ENCODE assay signal across 15 cellular contexts in genomic region chr4:145735777-145736176, GRCh38. TPM values are rescaled to one million over a fixed set of nuclear protein-coding genes. Genes with fewer than 3 reads are reported as not detected.
DNase-seq lines count a peak whose midpoint lies in the region; ATAC-seq and TF ChIP-seq lines count a peak whose summit lies in the region.
"Had no signal": no experiment of that assay in that cellular context is flagged by ENCODE, and none has a peak within 500 bp of the region (broad histone marks: within the 10 kb centered on the region; RNA-seq: fewer than 3 reads in every experiment).

No MANE protein-coding gene starts in this region.

- H3K4me1 Mint-ChIP-seq in activated T-helper 1 cell treated with anti-CD3 and anti-CD28 coated beads, Interleukin-12 subunit alpha, Interleukin-12 subunit beta, Interleukin-2, Interleukin-4 antibody, amounts not matched to agents 30 ng/mL and 10 ng/mL and 1 ng/mL, durations not matched to agents 14 hours and 24 hours and 36 hours (ENCODE audit: low read depth), result peaks cover 10% of the 10 kb centered on the region

- TF ChIP-seq POLR2A in body of pancreas (IDR thresholded peaks at IDR 0.05), result no peak

- H3K9ac ChIP-seq in mesendoderm (ENCODE audit: low read length) (no peak overlapping the region), stomach smooth muscle (ENCODE audit: low read length in 2 of 2) (peak overlapping the region in 1 of 2 donors; percentile 86)

- H4K5ac ChIP-seq in mesendoderm (ENCODE audit: low read length), result no peak overlapping the region

- no peak overlapping the region for H3K4me3 Mint-ChIP-seq in activated T-helper 1 cell treated with anti-CD3 and anti-CD28 coated beads, Interleukin-12 subunit alpha, Interleukin-12 subunit beta, Interleukin-2, Interleukin-4 antibody, amounts not matched to agents 30 ng/mL and 10 ng/mL and 1 ng/mL, durations not matched to agents 14 hours and 24 hours and 36 hours
- H3K4me3 Mint-ChIP-seq: activated naive CD8-positive, alpha-beta T cell treated with anti-CD3 and anti-CD28 coated beads for 36 hours had no signal

- H3K4me3 ChIP-seq in body of pancreas, result no peak overlapping the region
- no peak overlapping the region for H3K4me3 ChIP-seq in mesendoderm (ENCODE audit: low read length)
- H3K4me3 ChIP-seq in stomach smooth muscle (ENCODE audit: low read length in 2 of 2), result no peak overlapping the region
- H3K4me3 ChIP-seq: mucosa of descending colon had no signal

- H3K27ac ChIP-seq in body of pancreas (peak overlapping the region in 3 of 4 donors; percentile 94 to 99 (median 98)), mesendoderm (ENCODE audit: low read depth, low read length) (peak overlapping the region; percentile 1), stomach smooth muscle (ENCODE audit: low read length) (peak overlapping the region; percentile 98)

- H3K36me3 Mint-ChIP-seq in activated T-helper 1 cell treated with anti-CD3 and anti-CD28 coated beads, Interleukin-12 subunit alpha, Interleukin-12 subunit beta, Interleukin-2, Interleukin-4 antibody, amounts not matched to agents 30 ng/mL and 10 ng/mL and 1 ng/mL, durations not matched to agents 14 hours and 24 hours and 36 hours (ENCODE audit: low read depth), result no peaks in the 10 kb centered on the region
- H3K36me3 Mint-ChIP-seq: activated naive CD8-positive, alpha-beta T cell treated with anti-CD3 and anti-CD28 coated beads for 36 hours; CD8-positive, alpha-beta memory T cell had no signal

- H3K36me3 ChIP-seq in body of pancreas (replicated peaks in 1 of 2; ENCODE audit: insufficient read depth in 1 of 2, low read depth in 2 of 2), result no peaks in the 10 kb centered on the region
- no peaks in the 10 kb centered on the region for H3K36me3 ChIP-seq in mesendoderm (ENCODE audit: control insufficient read depth, insufficient read depth, low read length)
- no peaks in the 10 kb centered on the region for H3K36me3 ChIP-seq in stomach smooth muscle (ENCODE audit: control insufficient read depth in 2 of 2, insufficient read depth in 2 of 2, low read length in 2 of 2)

- peak overlapping the region; percentile 22 for H2BK5ac ChIP-seq in mesendoderm (ENCODE audit: low read length)

- peak overlapping the region; percentile 63 for H3K56ac ChIP-seq in mesendoderm (ENCODE audit: low read length)

- H3K9me3 Mint-ChIP-seq in activated T-helper 1 cell treated with anti-CD3 and anti-CD28 coated beads, Interleukin-12 subunit alpha, Interleukin-12 subunit beta, Interleukin-2, Interleukin-4 antibody, amounts not matched to agents 30 ng/mL and 10 ng/mL and 1 ng/mL, durations not matched to agents 14 hours and 24 hours and 36 hours, result no peaks in the 10 kb centered on the region
- H3K9me3 Mint-ChIP-seq: activated naive CD8-positive, alpha-beta T cell treated with anti-CD3 and anti-CD28 coated beads for 36 hours; CD8-positive, alpha-beta memory T cell had no signal

- DNase-seq in HEK293T (ENCODE audit: extremely low spot score), result no peak
- no peak for DNase-seq in body of pancreas
- no peak for DNase-seq in mesendoderm
- DNase-seq in posterior cingulate gyrus, result no peak
- DNase-seq in NCI-H2227 treated with DMSO at 0.1 percent for 48 hours (lab: John Stamatoyannopoulos, UW), result no peak
- no peak for DNase-seq in DMS 273 (lab: John Stamatoyannopoulos, UW; ENCODE audit: unreplicated experiment)
- no peak for DNase-seq in activated T-helper 1 cell treated with anti-CD3 and anti-CD28 coated beads, Interleukin-12 subunit alpha, Interleukin-12 subunit beta, Interleukin-2, Interleukin-4 antibody, amounts not matched to agents 30 ng/mL and 10 ng/mL and 1 ng/mL, durations not matched to agents 14 hours and 24 hours and 36 hours (ENCODE audit: low spot score)
- DNase-seq: activated naive CD8-positive, alpha-beta T cell treated with anti-CD3 and anti-CD28 coated beads for 36 hours; CD8-positive, alpha-beta memory T cell; glutamatergic neuron; MM.1S; NCI-H2171 treated with DMSO at 0.1 percent for 48 hours had no signal

- H2AK5ac ChIP-seq in mesendoderm (ENCODE audit: low read length), result peak overlapping the region; percentile 16

- no peak overlapping the region for H3K4me2 ChIP-seq in mesendoderm (ENCODE audit: low read length)

- intact Hi-C loops in body of pancreas (cut with DNase I), result no loop called here
- intact Hi-C loops in posterior cingulate gyrus (cut with DNase I), result loop anchor here (10.0 kb wide), 1 partner anchor 121 kb away; the partner anchor contains the start of gene MMAA
- intact Hi-C loops in activated T-helper 1 cell treated with anti-CD3 and anti-CD28 coated beads, Interleukin-12 subunit alpha, Interleukin-12 subunit beta, Interleukin-2, Interleukin-4 antibody, amounts not matched to agents 30 ng/mL and 10 ng/mL and 1 ng/mL, durations not matched to agents 14 hours and 24 hours and 36 hours (cut with micrococcal nuclease), result loop anchor here (10.0 kb wide), 1 partner anchor 251 kb away; the partner anchor contains the start of gene SMAD1

- H3K4ac ChIP-seq in mesendoderm (ENCODE audit: low read depth, low read length), result no peak overlapping the region

- H3K18ac ChIP-seq in mesendoderm (ENCODE audit: low read length), result peak overlapping the region; percentile 2

- no peaks in the 10 kb centered on the region for H3K79me1 ChIP-seq in mesendoderm (ENCODE audit: low read length)

- ATAC-seq in body of pancreas, result no peak

- CTCF ChIA-PET in HEK293T (lab: Yijun Ruan, JAX), result interaction anchor here (0.6 kb wide), 2 partner anchors 114 to 162 kb away, joined by 3 to 7 read pairs; no protein-coding TSS in a partner anchor

- no peaks in the 10 kb centered on the region for H3K79me2 ChIP-seq in mesendoderm (ENCODE audit: control insufficient read depth, insufficient read depth, low read length)

- no peak overlapping the region for H2BK120ac ChIP-seq in mesendoderm (ENCODE audit: low read depth, low read length)

- H3K9me3 ChIP-seq in body of pancreas, result no peaks in the 10 kb centered on the region
- H3K9me3 ChIP-seq in stomach smooth muscle (ENCODE audit: control insufficient read depth in 2 of 2, low read length in 2 of 2), result no peaks in the 10 kb centered on the region
- H3K9me3 ChIP-seq: mucosa of descending colon had no signal

- no peak overlapping the region for H2BK15ac ChIP-seq in mesendoderm (replicated peaks; ENCODE audit: low read depth)

- H3K27ac Mint-ChIP-seq in activated T-helper 1 cell treated with anti-CD3 and anti-CD28 coated beads, Interleukin-12 subunit alpha, Interleukin-12 subunit beta, Interleukin-2, Interleukin-4 antibody, amounts not matched to agents 30 ng/mL and 10 ng/mL and 1 ng/mL, durations not matched to agents 14 hours and 24 hours and 36 hours, result no peak overlapping the region
- H3K27ac Mint-ChIP-seq: activated naive CD8-positive, alpha-beta T cell treated with anti-CD3 and anti-CD28 coated beads for 36 hours had no signal

- 73 to 83% methylated on average over 4 of the region's 4 CpGs for WGBS in body of pancreas, 2 donors
- WGBS in mesendoderm (ENCODE audit: extremely low coverage, insufficient coverage, low lambda C conversion rate), result no CpG with 5 or more reads among the region's 4 CpGs

- no peaks in the 10 kb centered on the region for H3K27me3 ChIP-seq in body of pancreas
- no peaks in the 10 kb centered on the region for H3K27me3 ChIP-seq in mesendoderm (ENCODE audit: insufficient read depth, low read length, poor library complexity)
- H3K27me3 ChIP-seq in stomach smooth muscle (ENCODE audit: control insufficient read depth in 1 of 2, insufficient read depth in 2 of 2, low read length in 2 of 2), result no peaks in the 10 kb centered on the region

- no peak for TF ChIP-seq CTCF in body of pancreas (IDR thresholded peaks at IDR 0.05)

- H4K8ac ChIP-seq in mesendoderm (ENCODE audit: low read depth, low read length), result no peak overlapping the region

- peaks cover 53% of the 10 kb centered on the region for H3K4me1 ChIP-seq in body of pancreas
- peaks cover 26% of the 10 kb centered on the region for H3K4me1 ChIP-seq in mesendoderm (ENCODE audit: control insufficient read depth, low read depth, low read length)
- peaks cover 44% of the 10 kb centered on the region for H3K4me1 ChIP-seq in stomach smooth muscle (ENCODE audit: control insufficient read depth, insufficient read depth, low read length)

- H3K27me3 Mint-ChIP-seq in activated T-helper 1 cell treated with anti-CD3 and anti-CD28 coated beads, Interleukin-12 subunit alpha, Interleukin-12 subunit beta, Interleukin-2, Interleukin-4 antibody, amounts not matched to agents 30 ng/mL and 10 ng/mL and 1 ng/mL, durations not matched to agents 14 hours and 24 hours and 36 hours (ENCODE audit: insufficient read depth), result peaks cover 4% of the 10 kb centered on the region

- POLR2A ChIA-PET in HEK293T (lab: Yijun Ruan, JAX), result no interaction called here

- no peak overlapping the region for H3K23ac ChIP-seq in mesendoderm (ENCODE audit: low read length)

TF ChIP-seq in HEK293T, 16 proteins besides CTCF, POLR2A, EP300 and RAD21:
- no peak for TF ChIP-seq FOXK2 (IDR thresholded peaks at IDR 0.05)
- TF ChIP-seq BHLHE40 (IDR thresholded peaks at IDR 0.05; ENCODE audit: borderline replicate concordance), result no peak
- TF ChIP-seq, protein P1, sequence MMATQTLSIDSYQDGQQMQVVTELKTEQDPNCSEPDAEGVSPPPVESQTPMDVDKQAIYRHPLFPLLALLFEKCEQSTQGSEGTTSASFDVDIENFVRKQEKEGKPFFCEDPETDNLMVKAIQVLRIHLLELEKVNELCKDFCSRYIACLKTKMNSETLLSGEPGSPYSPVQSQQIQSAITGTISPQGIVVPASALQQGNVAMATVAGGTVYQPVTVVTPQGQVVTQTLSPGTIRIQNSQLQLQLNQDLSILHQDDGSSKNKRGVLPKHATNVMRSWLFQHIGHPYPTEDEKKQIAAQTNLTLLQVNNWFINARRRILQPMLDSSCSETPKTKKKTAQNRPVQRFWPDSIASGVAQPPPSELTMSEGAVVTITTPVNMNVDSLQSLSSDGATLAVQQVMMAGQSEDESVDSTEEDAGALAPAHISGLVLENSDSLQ (IDR thresholded peaks at IDR 0.05), result peak; percentile 15; the same call in 1 of the 2 replicates
- no peak for TF ChIP-seq SP1 (IDR thresholded peaks at IDR 0.05)
- no peak for TF ChIP-seq HDGF (IDR thresholded peaks at IDR 0.05; ENCODE audit: borderline replicate concordance)
- TF ChIP-seq TARDBP (IDR thresholded peaks at IDR 0.05), result no peak

RNA-seq across cellular contexts. Expression of gene C4orf51, which starts 55.8 kb away (rescaled TPM):
- not detected for total RNA-seq in body of pancreas
- 2.5 TPM for polyA plus RNA-seq in mesendoderm (2013, experiment 1 of 2)
- polyA plus RNA-seq in mesendoderm (2013, experiment 2 of 2), result 2.2 TPM
- total RNA-seq in activated T-helper 1 cell treated with anti-CD3 and anti-CD28 coated beads, Interleukin-12 subunit alpha, Interleukin-12 subunit beta, Interleukin-2, Interleukin-4 antibody, amounts not matched to agents 30 ng/mL and 10 ng/mL and 1 ng/mL, durations not matched to agents 14 hours and 24 hours and 36 hours, result not detected in 2 replicates
- total RNA-seq: activated naive CD8-positive, alpha-beta T cell treated with anti-CD3 and anti-CD28 coated beads for 36 hours; CD8-positive, alpha-beta memory T cell; dermis microvascular lymphatic vessel endothelial cell; mucosa of descending colon had no signal
- polyA plus RNA-seq: CD8-positive, alpha-beta memory T cell had no signal

Comparison
In these comparisons a context has a peak if more than half of its experiments do, and no peak if none do; other contexts are left out.
1. H3K27ac ChIP-seq: peak in every context shown above with its lines; median percentile 98 in body of pancreas; 98 in stomach smooth muscle; 1 in mesendoderm.